8 cellular contexts compared by ENCODE assay signal in genomic region chr7:39949980-39950472, GRCh38. TPM values are rescaled to one million over a fixed set of nuclear protein-coding genes. Genes with fewer than 3 reads are reported as not detected.
DNase-seq lines count a peak whose midpoint lies in the region; ATAC-seq and TF ChIP-seq lines count a peak whose summit lies in the region.

Gene CDK13, plus strand, starts transcription at chr7:39950256. Its CDS starts 386 bp downstream, at chr7:39950642.

- 1% methylated on average over 34 to 58 of the region's 58 CpGs for WGBS in lung, 2 donors

- DNase-seq in Ammon's horn (ENCODE audit: low spot score) (peak; percentile 86), NCI-H69 (lab: John Stamatoyannopoulos, UW) (peak; percentile 92), lung (ENCODE audit: low spot score) (peak; percentile 86)
- DNase-seq in activated CD4-positive, alpha-beta memory T cell treated with anti-CD3 and anti-CD28 coated beads for 36 hours = peak; percentile 93
- DNase-seq in stimulated activated CD4-positive, alpha-beta T cell treated with anti-CD3 and anti-CD28 coated beads, TNF-alpha, amount 100 ng/mL, for 4 hours (ENCODE audit: low read depth in 3 of 3) = peak; percentile 58 to 80 (median 78)

- peaks cover 37% of the 10 kb centered on the region for H3K4me1 Mint-ChIP-seq in activated CD4-positive, alpha-beta memory T cell treated with anti-CD3 and anti-CD28 coated beads for 36 hours (ENCODE audit: low read depth)

- peaks cover 18% of the 10 kb centered on the region for H3K36me3 Mint-ChIP-seq in activated CD4-positive, alpha-beta memory T cell treated with anti-CD3 and anti-CD28 coated beads for 36 hours

- CTCF ChIA-PET in activated CD4-positive, alpha-beta memory T cell treated with anti-CD3 and anti-CD28 coated beads for 36 hours (lab: Charles Lee) = interaction anchor here (0.7 to 5.5 kb wide), 5 partner anchors 8 to 184 kb away, joined by 3 to 46 read pairs (median 3); partner anchors contain the start of gene MPLKIP

- peak within 1 kb of the TSS; percentile 100 for H3K27ac Mint-ChIP-seq in activated CD4-positive, alpha-beta memory T cell treated with anti-CD3 and anti-CD28 coated beads for 36 hours

- peaks cover 5% of the 10 kb centered on the region for H3K27me3 Mint-ChIP-seq in activated CD4-positive, alpha-beta memory T cell treated with anti-CD3 and anti-CD28 coated beads for 36 hours

- no peaks in the 10 kb centered on the region for H3K36me3 ChIP-seq in duodenal mucosa (ENCODE audit: control insufficient read depth in 1 of 2, insufficient read depth in 2 of 2, low read length in 2 of 2)
- no peaks in the 10 kb centered on the region for H3K36me3 ChIP-seq in lung (ENCODE audit: control insufficient read depth in 2 of 2, insufficient read depth in 2 of 2, low read length in 2 of 2)

- POLR2A ChIA-PET in activated CD4-positive, alpha-beta memory T cell treated with anti-CD3 and anti-CD28 coated beads for 36 hours (lab: Charles Lee) = interaction anchor here (0.6 to 1.3 kb wide), 5 partner anchors 18 to 184 kb away, joined by 3 to 6 read pairs (median 4); partner anchors contain the start of genes MPLKIP and SUGCT

- H3K27ac ChIP-seq in duodenal mucosa (ENCODE audit: low read depth, low read length) (peak within 1 kb of the TSS; percentile 97), lung (ENCODE audit: low read depth in 1 of 2, low read length in 1 of 2) (peak within 1 kb of the TSS; percentile 99 to 100)

- peak within 1 kb of the TSS; percentile 100 for H3K4me3 Mint-ChIP-seq in activated CD4-positive, alpha-beta memory T cell treated with anti-CD3 and anti-CD28 coated beads for 36 hours

- H3K4me1 ChIP-seq in duodenal mucosa (ENCODE audit: control insufficient read depth in 1 of 2, insufficient read depth in 2 of 2, low read length in 2 of 2) = peaks cover 20 to 26% of the 10 kb centered on the region in 2 donors
- H3K4me1 ChIP-seq in lung (ENCODE audit: control insufficient read depth in 2 of 2, insufficient read depth in 2 of 2, low read length in 2 of 2) = peaks cover 2 to 13% of the 10 kb centered on the region in 2 donors

- H3K27me3 ChIP-seq in duodenal mucosa (ENCODE audit: control insufficient read depth in 1 of 2, insufficient read depth in 2 of 2, low read length in 2 of 2) (no peaks in the 10 kb centered on the region), lung (ENCODE audit: control insufficient read depth, insufficient read depth) (no peaks in the 10 kb centered on the region)

- intact Hi-C loops in activated CD4-positive, alpha-beta memory T cell treated with anti-CD3 and anti-CD28 coated beads for 36 hours (cut with micrococcal nuclease) = loop anchor here (1.0 to 2.0 kb wide), 5 partner anchors 184 to 383 kb away; partner anchors contain the start of genes MPLKIP, RALA and YAE1

- peak within 1 kb of the TSS; percentile 93 to 97 for H3K9ac ChIP-seq in duodenal mucosa (ENCODE audit: low read depth in 1 of 2, low read length in 2 of 2)

- no peak for TF ChIP-seq CTCF in lung (IDR thresholded peaks at IDR 0.05; ENCODE audit: control extremely low read depth, extremely low read depth)

- ATAC-seq in GM19025 (IDR thresholded peaks at IDR 0.05; ENCODE audit: low read depth, unreplicated experiment) (peak; percentile 25), HG03280 (IDR thresholded peaks at IDR 0.05; ENCODE audit: unreplicated experiment) (peak; percentile 36), lung (ENCODE audit: insufficient read depth, low FRiP score) (peak; percentile 60)

- no peaks in the 10 kb centered on the region for H3K9me3 Mint-ChIP-seq in activated CD4-positive, alpha-beta memory T cell treated with anti-CD3 and anti-CD28 coated beads for 36 hours

- peak within 1 kb of the TSS; percentile 96 to 98 for H3K4me3 ChIP-seq in duodenal mucosa (ENCODE audit: low read depth in 1 of 2, low read length in 2 of 2)
- H3K4me3 ChIP-seq in lung = peak within 1 kb of the TSS; percentile 92

- H3K9me3 ChIP-seq in duodenal mucosa (ENCODE audit: control insufficient read depth in 1 of 2, low read length in 2 of 2) (no peaks in the 10 kb centered on the region), lung (ENCODE audit: control insufficient read depth in 2 of 2, insufficient read depth in 1 of 2, low read length in 1 of 2) (peaks cover 0 to 3% of the 10 kb centered on the region in 2 donors)

RNA-seq across cellular contexts. Expression of gene CDK13, which starts in this region (rescaled TPM):
- total RNA-seq in activated CD4-positive, alpha-beta memory T cell treated with anti-CD3 and anti-CD28 coated beads for 36 hours = 10 to 100 TPM; 29.6 to 30.5 TPM
- total RNA-seq in lung = 100 to 1,000 TPM in 1 of 2 donors, 10 to 100 TPM in 1; 43.3 to 124 TPM
- 10 to 100 TPM; 13.3 to 18.3 TPM for polyA plus RNA-seq in lung

Comparison
In these comparisons a context has a peak if more than half of its experiments do, and no peak if none do; other contexts are left out.
1. Peak in every context shown above with its lines: DNase-seq, ATAC-seq, H3K4me3 ChIP-seq and H3K27ac ChIP-seq.